Comparison of ENCODE assay signal across 13 cellular contexts in genomic region chr3:128555098-128555825, GRCh38.
A peak's percentile ranks its signal among the peaks of the same experiment; 100 is the strongest.
DNase-seq lines count a peak whose midpoint lies in the region; ATAC-seq, FAIRE-seq and TF ChIP-seq lines count a peak whose summit lies in the region.
"Had no signal": no experiment of that assay in that cellular context is flagged by ENCODE, and none has a peak within 500 bp of the region (broad histone marks: within the 10 kb centered on the region; RNA-seq: fewer than 3 reads in every experiment).

No MANE protein-coding gene starts in this region.

- H3K79me2 ChIP-seq in neural progenitor cell (ENCODE audit: low read depth): no peaks in the 10 kb centered on the region

- H2AFZ ChIP-seq in neural progenitor cell (replicated peaks): peak overlapping the region; percentile 94

- H3K27ac Mint-ChIP-seq in stimulated activated naive CD8-positive, alpha-beta T cell treated with anti-CD3 and anti-CD28 coated beads, Interleukin-15, amount 100 ng/mL, for 72 hours: no peak overlapping the region
- H3K27ac Mint-ChIP-seq in neural progenitor cell: no peak overlapping the region
- H3K27ac Mint-ChIP-seq: CD4-positive, alpha-beta memory T cell had no signal

- H3K4me3 Mint-ChIP-seq in stimulated activated naive CD8-positive, alpha-beta T cell treated with anti-CD3 and anti-CD28 coated beads, Interleukin-15, amount 100 ng/mL, for 72 hours: peak overlapping the region in 1 of 2 donors; percentile 53
- H3K4me3 Mint-ChIP-seq in neural progenitor cell: no peak overlapping the region

- H3K4me1 ChIP-seq in heart right ventricle: peaks cover 4 to 40% (median 28%) of the 10 kb centered on the region in 9 donors
- no peaks in the 10 kb centered on the region for H3K4me1 ChIP-seq in neural progenitor cell
- H3K4me1 ChIP-seq in small intestine (ENCODE audit: control insufficient read depth in 2 of 2, insufficient read depth in 1 of 2, low read depth in 1 of 2, low read length in 1 of 2): no peaks in the 10 kb centered on the region

- no peak for DNase-seq in stimulated activated naive CD8-positive, alpha-beta T cell treated with anti-CD3 and anti-CD28 coated beads, Interleukin-15, amount 100 ng/mL, for 72 hours
- no peak for DNase-seq in stimulated activated naive CD8-positive, alpha-beta T cell treated with anti-CD3 and anti-CD28 coated beads, Interleukin-15, Interleukin-2, amounts not matched to agents 100 U/mL and 50 U/mL, for 24 hours
- peak; percentile 59 to 71 for DNase-seq in heart right ventricle
- peak; percentile 43 for DNase-seq in neural progenitor cell (ENCODE audit: low spot score)
- DNase-seq in small intestine: no peak
- DNase-seq in pons (ENCODE audit: low spot score): no peak
- DNase-seq: activated gamma-delta T cell; CD4-positive, alpha-beta memory T cell; NCI-H1930; OCI-M1 had no signal

- peak; percentile 58 for ATAC-seq in stimulated activated naive CD8-positive, alpha-beta T cell treated with anti-CD3 and anti-CD28 coated beads, Interleukin-15, amount 100 ng/mL, for 72 hours
- no peak for ATAC-seq in stimulated activated naive CD8-positive, alpha-beta T cell treated with anti-CD3 and anti-CD28 coated beads, Interleukin-15, Interleukin-2, amounts not matched to agents 100 U/mL and 50 U/mL, for 24 hours
- peak; percentile 71 to 89 (median 78) for ATAC-seq in heart right ventricle
- no peak for ATAC-seq in GM21360 (IDR thresholded peaks at IDR 0.05; ENCODE audit: unreplicated experiment)
- no peak for ATAC-seq in HG02938 (IDR thresholded peaks at IDR 0.05; ENCODE audit: unreplicated experiment)

- H4K20me1 ChIP-seq in neural progenitor cell (ENCODE audit: low read depth): no peaks in the 10 kb centered on the region

- TF ChIP-seq CTCF in heart right ventricle (IDR thresholded peaks at IDR 0.05) (no peak), neural progenitor cell (IDR thresholded peaks at IDR 0.05) (no peak)

- peaks cover 0 to 4% (median 0%) of the 10 kb centered on the region in 11 donors for H3K9me3 ChIP-seq in heart right ventricle
- H3K9me3 ChIP-seq in neural progenitor cell (ENCODE audit: low read depth): no peaks in the 10 kb centered on the region
- H3K9me3 ChIP-seq in small intestine (ENCODE audit: control insufficient read depth, low read depth): no peaks in the 10 kb centered on the region

- H3K4me2 ChIP-seq in neural progenitor cell: peak overlapping the region; percentile 58

- H3K4me1 Mint-ChIP-seq in stimulated activated naive CD8-positive, alpha-beta T cell treated with anti-CD3 and anti-CD28 coated beads, Interleukin-15, amount 100 ng/mL, for 72 hours: peaks cover 10% of the 10 kb centered on the region
- peaks cover 4% of the 10 kb centered on the region for H3K4me1 Mint-ChIP-seq in neural progenitor cell

- WGBS in heart right ventricle, 2 donors: 3% methylated on average over 68 of the region's 68 CpGs
- WGBS in small intestine, 3 donors: 5 to 10% (median 10%) methylated on average over 46 to 68 of the region's 68 CpGs

- no peak overlapping the region for H3K9ac ChIP-seq in neural progenitor cell

- peak overlapping the region; percentile 64 to 88 (median 74) for H3K27ac ChIP-seq in heart right ventricle
- no peak overlapping the region for H3K27ac ChIP-seq in neural progenitor cell
- peak overlapping the region in 1 of 2 donors; percentile 63 for H3K27ac ChIP-seq in small intestine (ENCODE audit: low read depth in 1 of 2, low read length in 1 of 2)

- H3K4me3 ChIP-seq in heart right ventricle (peak overlapping the region in 6 of 10 donors; percentile 3 to 36 (median 23)), neural progenitor cell (peak overlapping the region; percentile 34), small intestine (ENCODE audit: low read depth in 1 of 2, low read length in 2 of 2) (no peak overlapping the region)

- H3K36me3 Mint-ChIP-seq in neural progenitor cell: no peaks in the 10 kb centered on the region

- peaks cover 70% of the 10 kb centered on the region for H3K27me3 Mint-ChIP-seq in stimulated activated naive CD8-positive, alpha-beta T cell treated with anti-CD3 and anti-CD28 coated beads, Interleukin-15, amount 100 ng/mL, for 72 hours
- H3K27me3 Mint-ChIP-seq in neural progenitor cell (ENCODE audit: insufficient read depth, low read depth): peaks cover 7% of the 10 kb centered on the region

- intact Hi-C loops in heart right ventricle (cut with DNase I): loop anchor here in 2 of 10 donors (2.0 to 5.0 kb wide), 2 partner anchors 18 to 68 kb away; no protein-coding TSS in a partner anchor

- no peak for FAIRE-seq in small intestine (lab: Jason Lieb, UNC)
- FAIRE-seq: HTR-8/SVneo had no signal

- H3K27me3 ChIP-seq in heart right ventricle: peaks cover 5 to 61% (median 31%) of the 10 kb centered on the region in 7 donors
- peaks cover 30% of the 10 kb centered on the region for H3K27me3 ChIP-seq in neural progenitor cell
- H3K27me3 ChIP-seq in small intestine (ENCODE audit: control insufficient read depth in 2 of 2, insufficient read depth in 2 of 2, low read length in 2 of 2): peaks cover 0 to 12% of the 10 kb centered on the region in 2 donors

- H3K9me3 Mint-ChIP-seq in stimulated activated naive CD8-positive, alpha-beta T cell treated with anti-CD3 and anti-CD28 coated beads, Interleukin-15, amount 100 ng/mL, for 72 hours: no peaks in the 10 kb centered on the region
- H3K9me3 Mint-ChIP-seq in neural progenitor cell: no peaks in the 10 kb centered on the region
- H3K9me3 Mint-ChIP-seq: CD4-positive, alpha-beta memory T cell had no signal

- H3F3A ChIP-seq in neural progenitor cell (ENCODE audit: low read depth): no peaks in the 10 kb centered on the region

- H3K36me3 ChIP-seq in heart right ventricle (no peaks in the 10 kb centered on the region), neural progenitor cell (no peaks in the 10 kb centered on the region), small intestine (ENCODE audit: control insufficient read depth in 2 of 2, insufficient read depth in 2 of 2, low read length in 2 of 2) (no peaks in the 10 kb centered on the region)

Comparison
In these comparisons a context has a peak if more than half of its experiments do, and no peak if none do; other contexts are left out.
1. ATAC-seq: peak in stimulated activated naive CD8-positive, alpha-beta T cell treated with anti-CD3 and anti-CD28 coated beads, Interleukin-15, amount 100 ng/mL, for 72 hours (single experiment) and heart right ventricle (8 of 8); none in stimulated activated naive CD8-positive, alpha-beta T cell treated with anti-CD3 and anti-CD28 coated beads, Interleukin-15, Interleukin-2, amounts not matched to agents 100 U/mL and 50 U/mL, for 24 hours (single experiment), GM21360 (single experiment) and HG02938 (single experiment).
2. DNase-seq: peak in heart right ventricle (2 of 2) and neural progenitor cell (single experiment); none in stimulated activated naive CD8-positive, alpha-beta T cell treated with anti-CD3 and anti-CD28 coated beads, Interleukin-15, amount 100 ng/mL, for 72 hours (0 of 2), stimulated activated naive CD8-positive, alpha-beta T cell treated with anti-CD3 and anti-CD28 coated beads, Interleukin-15, Interleukin-2, amounts not matched to agents 100 U/mL and 50 U/mL, for 24 hours (single experiment), small intestine (single experiment) and pons (single experiment).
3. H3K4me3 ChIP-seq: peak in heart right ventricle (6 of 10) and neural progenitor cell (single experiment); none in small intestine (0 of 2).